ENCODE assay signal across 10 cellular contexts in the genomic region with DNA sequence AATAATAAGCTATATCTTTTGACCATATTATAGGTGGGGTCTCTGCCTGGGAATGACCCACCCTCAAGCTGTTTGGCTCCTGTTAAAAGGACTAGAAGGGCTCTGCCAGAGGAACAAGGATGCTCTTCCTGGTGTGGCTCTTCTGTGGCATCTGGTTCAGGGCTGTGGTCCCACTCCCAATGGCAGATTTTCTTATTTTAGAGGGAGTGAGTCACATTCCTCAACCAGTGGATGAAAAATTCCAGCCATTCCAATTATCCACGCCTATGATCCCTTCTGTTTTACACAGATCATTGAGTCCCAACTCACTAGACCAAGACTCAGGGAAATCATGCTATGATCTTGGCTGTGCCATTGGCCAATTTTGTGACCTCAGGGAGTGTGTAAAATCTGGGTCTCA.
A peak's percentile ranks its signal among the peaks of the same experiment; 100 is the strongest.
DNase-seq lines count a peak whose midpoint lies in the region; ATAC-seq and TF ChIP-seq lines count a peak whose summit lies in the region.
"Had no signal": no experiment of that assay in that cellular context is flagged by ENCODE, and none has a peak within 500 bp of the region (broad histone marks: within the 10 kb centered on the region; RNA-seq: fewer than 3 reads in every experiment).

No MANE protein-coding gene starts in this region.

- peak; percentile 88 for DNase-seq in A172 (ENCODE audit: low spot score)
- peak; percentile 58 to 89 for DNase-seq in cardiac fibroblast (ENCODE audit: low read depth in 2 of 2)
- DNase-seq in kidney tubule cell (ENCODE audit: low spot score) = peak; percentile 93
- no peak for DNase-seq in H7
- DNase-seq in NCI-H524 (lab: John Stamatoyannopoulos, UW) = no peak
- DNase-seq in activated T-cell treated with anti-CD3 and anti-CD28 coated beads, Interleukin-2, amount 50 U/mL, for 48 hours = no peak
- DNase-seq: activated T-cell treated with anti-CD3 and anti-CD28 coated beads, Interleukin-2, amount 50 U/mL, for 24 hours; left cardiac atrium had no signal

- H3K36me3 ChIP-seq in H7 (replicated peaks; ENCODE audit: control insufficient read depth, insufficient read depth, low read length) = no peaks in the 10 kb centered on the region

- H3K27me3 ChIP-seq in H7 (ENCODE audit: control insufficient read depth, insufficient read depth, low read length) = no peaks in the 10 kb centered on the region

- TF ChIP-seq CTCF in cardiac fibroblast (IDR thresholded peaks at IDR 0.05; ENCODE audit: low read depth, low read length) = no peak

- H3K4me3 ChIP-seq in cardiac fibroblast (replicated peaks in 1 of 2; ENCODE audit: low read depth in 2 of 2, low read length in 2 of 2) = no peak overlapping the region
- H3K4me3 ChIP-seq in H7 (ENCODE audit: insufficient read depth, low read depth, low read length) = no peak overlapping the region

- no peak for TF ChIP-seq RAD21 in Ishikawa (IDR thresholded peaks at IDR 0.05; ENCODE audit: low read depth)

- ATAC-seq in GM19455 (IDR thresholded peaks at IDR 0.05; ENCODE audit: unreplicated experiment) = no peak

- TF ChIP-seq EP300 in Ishikawa (IDR thresholded peaks at IDR 0.05; ENCODE audit: borderline replicate concordance) = peak; percentile 83

TF ChIP-seq in Ishikawa, 13 proteins besides CTCF, POLR2A, EP300 and RAD21:
- TF ChIP-seq CREB1 (IDR thresholded peaks at IDR 0.05; ENCODE audit: low read depth) (no peak), YY1 (IDR thresholded peaks at IDR 0.05; ENCODE audit: low read depth) (no peak), TEAD4 (IDR thresholded peaks at IDR 0.05) (peak; percentile 96), EGR1 (IDR thresholded peaks at IDR 0.05) (no peak), NFIC (IDR thresholded peaks at IDR 0.05) (peak; percentile 63), ZBTB7A (IDR thresholded peaks at IDR 0.05; ENCODE audit: low read depth) (no peak), TCF12 (IDR thresholded peaks at IDR 0.05; ENCODE audit: low read depth) (peak; percentile 71), FOXM1 (IDR thresholded peaks at IDR 0.05; ENCODE audit: borderline replicate concordance, low read depth) (peak; percentile 41; the same call in 1 of the 2 replicates), CEBPB (IDR thresholded peaks at IDR 0.05) (peak; percentile 23; the same call in 1 of the 2 replicates), TAF1 (IDR thresholded peaks at IDR 0.05; ENCODE audit: low read depth) (no peak)
- TF ChIP-seq, protein P1, sequence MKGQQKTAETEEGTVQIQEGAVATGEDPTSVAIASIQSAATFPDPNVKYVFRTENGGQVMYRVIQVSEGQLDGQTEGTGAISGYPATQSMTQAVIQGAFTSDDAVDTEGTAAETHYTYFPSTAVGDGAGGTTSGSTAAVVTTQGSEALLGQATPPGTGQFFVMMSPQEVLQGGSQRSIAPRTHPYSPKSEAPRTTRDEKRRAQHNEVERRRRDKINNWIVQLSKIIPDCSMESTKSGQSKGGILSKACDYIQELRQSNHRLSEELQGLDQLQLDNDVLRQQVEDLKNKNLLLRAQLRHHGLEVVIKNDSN (IDR thresholded peaks at IDR 0.05) = no peak
- TF ChIP-seq, protein P2, sequence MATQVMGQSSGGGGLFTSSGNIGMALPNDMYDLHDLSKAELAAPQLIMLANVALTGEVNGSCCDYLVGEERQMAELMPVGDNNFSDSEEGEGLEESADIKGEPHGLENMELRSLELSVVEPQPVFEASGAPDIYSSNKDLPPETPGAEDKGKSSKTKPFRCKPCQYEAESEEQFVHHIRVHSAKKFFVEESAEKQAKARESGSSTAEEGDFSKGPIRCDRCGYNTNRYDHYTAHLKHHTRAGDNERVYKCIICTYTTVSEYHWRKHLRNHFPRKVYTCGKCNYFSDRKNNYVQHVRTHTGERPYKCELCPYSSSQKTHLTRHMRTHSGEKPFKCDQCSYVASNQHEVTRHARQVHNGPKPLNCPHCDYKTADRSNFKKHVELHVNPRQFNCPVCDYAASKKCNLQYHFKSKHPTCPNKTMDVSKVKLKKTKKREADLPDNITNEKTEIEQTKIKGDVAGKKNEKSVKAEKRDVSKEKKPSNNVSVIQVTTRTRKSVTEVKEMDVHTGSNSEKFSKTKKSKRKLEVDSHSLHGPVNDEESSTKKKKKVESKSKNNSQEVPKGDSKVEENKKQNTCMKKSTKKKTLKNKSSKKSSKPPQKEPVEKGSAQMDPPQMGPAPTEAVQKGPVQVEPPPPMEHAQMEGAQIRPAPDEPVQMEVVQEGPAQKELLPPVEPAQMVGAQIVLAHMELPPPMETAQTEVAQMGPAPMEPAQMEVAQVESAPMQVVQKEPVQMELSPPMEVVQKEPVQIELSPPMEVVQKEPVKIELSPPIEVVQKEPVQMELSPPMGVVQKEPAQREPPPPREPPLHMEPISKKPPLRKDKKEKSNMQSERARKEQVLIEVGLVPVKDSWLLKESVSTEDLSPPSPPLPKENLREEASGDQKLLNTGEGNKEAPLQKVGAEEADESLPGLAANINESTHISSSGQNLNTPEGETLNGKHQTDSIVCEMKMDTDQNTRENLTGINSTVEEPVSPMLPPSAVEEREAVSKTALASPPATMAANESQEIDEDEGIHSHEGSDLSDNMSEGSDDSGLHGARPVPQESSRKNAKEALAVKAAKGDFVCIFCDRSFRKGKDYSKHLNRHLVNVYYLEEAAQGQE (IDR thresholded peaks at IDR 0.05; ENCODE audit: low read depth) = no peak
- TF ChIP-seq, protein P3, sequence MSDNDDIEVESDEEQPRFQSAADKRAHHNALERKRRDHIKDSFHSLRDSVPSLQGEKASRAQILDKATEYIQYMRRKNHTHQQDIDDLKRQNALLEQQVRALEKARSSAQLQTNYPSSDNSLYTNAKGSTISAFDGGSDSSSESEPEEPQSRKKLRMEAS (IDR thresholded peaks at IDR 0.05) = no peak
TF ChIP-seq in Ishikawa: peak in this region for 5.

Comparison
In these comparisons a context has a peak if more than half of its experiments do, and no peak if none do; other contexts are left out.
1. DNase-seq: peak in A172 (single experiment), cardiac fibroblast (2 of 2) and kidney tubule cell (single experiment); none in H7 (single experiment), NCI-H524 (0 of 2) and activated T-cell treated with anti-CD3 and anti-CD28 coated beads, Interleukin-2, amount 50 U/mL, for 48 hours (0 of 2).